ENCODE assay signal across 8 cellular contexts in genomic region chr6:166556871-166557322, GRCh38. TPM values are rescaled to one million over a fixed set of nuclear protein-coding genes. Genes with fewer than 3 reads are reported as not detected.
DNase-seq lines count a peak whose midpoint lies in the region; ATAC-seq and TF ChIP-seq lines count a peak whose summit lies in the region.

No MANE protein-coding gene starts in this region.

- H3K27me3 ChIP-seq in breast epithelium (no peaks in the 10 kb centered on the region), kidney epithelial cell (ENCODE audit: control insufficient read depth, insufficient read depth, low read length) (no peaks in the 10 kb centered on the region)

- ATAC-seq in HG03342 (IDR thresholded peaks at IDR 0.05; ENCODE audit: unreplicated experiment), result no peak
- ATAC-seq in GM21619 (IDR thresholded peaks at IDR 0.05; ENCODE audit: unreplicated experiment), result no peak
- ATAC-seq in GM18909 (IDR thresholded peaks at IDR 0.05; ENCODE audit: poor library complexity, unreplicated experiment), result no peak

- no peak for TF ChIP-seq CTCF in NB4 (IDR thresholded peaks at IDR 0.05; ENCODE audit: low read depth, low read length)
- TF ChIP-seq CTCF in breast epithelium (IDR thresholded peaks at IDR 0.05), result no peak
- no peak for TF ChIP-seq CTCF in kidney epithelial cell (IDR thresholded peaks at IDR 0.05; ENCODE audit: insufficient read depth, low read length, poor library complexity, severe bottlenecking)

- peaks cover 0 to 6% of the 10 kb centered on the region in 2 donors for H3K4me1 ChIP-seq in breast epithelium

- H3K36me3 ChIP-seq in breast epithelium (no peaks in the 10 kb centered on the region), kidney epithelial cell (ENCODE audit: control insufficient read depth, insufficient read depth, low read length) (no peaks in the 10 kb centered on the region)

- no peak overlapping the region for H3K4me3 ChIP-seq in NB4 (ENCODE audit: low read depth, low read length)
- H3K4me3 ChIP-seq in breast epithelium, result peak overlapping the region in 2 of 3 donors; percentile 25 to 60
- no peak overlapping the region for H3K4me3 ChIP-seq in kidney epithelial cell (ENCODE audit: low read depth, low read length)

- DNase-seq in DMS153 treated with DMSO at 0.1 percent for 48 hours (lab: John Stamatoyannopoulos, UW; ENCODE audit: unreplicated experiment) (peak; percentile 80), NB4 (ENCODE audit: low read depth) (peak; percentile 78), breast epithelium (ENCODE audit: low spot score in 2 of 2) (peak; percentile 94 to 96), kidney epithelial cell (ENCODE audit: low read depth) (peak; percentile 85), substantia nigra (lab: John Stamatoyannopoulos, UW) (peak; percentile 48 to 98 (median 88))

- peaks cover 4 to 17% of the 10 kb centered on the region in 2 donors for H3K9me3 ChIP-seq in breast epithelium

- H3K27ac ChIP-seq in breast epithelium, result peak overlapping the region; percentile 72 to 88
- H3K27ac ChIP-seq in substantia nigra (ENCODE audit: low read depth, low read length, poor library complexity, severe bottlenecking), result peak overlapping the region; percentile 65

- TF ChIP-seq POLR2A in NB4 (IDR thresholded peaks at IDR 0.05; ENCODE audit: extremely low read depth, insufficient read length) (no peak), breast epithelium (IDR thresholded peaks at IDR 0.05) (no peak)

- intact Hi-C loops in breast epithelium (cut with DNase I; ENCODE audit: low total_unique reads), result no loop called here

RNA-seq across cellular contexts. Expression of gene RAMACL, which starts 29.6 kb away (rescaled TPM):
- total RNA-seq in breast epithelium (10 to 100 TPM in 1 of 3 donors, 1 to 10 TPM in 2; 2.5 to 13.4 (median 2.6) TPM), kidney epithelial cell (0.21 and 0.88 TPM in 2 replicates)

Comparison
In these comparisons a context has a peak if more than half of its experiments do, and no peak if none do; other contexts are left out.
1. H3K4me3 ChIP-seq: peak in breast epithelium (2 of 3); none in NB4 (single experiment) and kidney epithelial cell (single experiment).
2. Peak in every context shown above with its lines, with median percentiles within 50 percentile points of each other: DNase-seq.